ENCODE assay signal across 21 cellular contexts in genomic region chr2:232203166-232203891, GRCh38.
"Had no signal": no experiment of that assay in that cellular context is flagged by ENCODE, and none has a peak within 500 bp of the region (broad histone marks: within the 10 kb centered on the region; RNA-seq: fewer than 3 reads in every experiment).

No MANE protein-coding gene starts in this region.

- H3K4me3 ChIP-seq: body of pancreas, coronary artery, esophagus squamous epithelium, heart right ventricle had no signal

- H3K36me3 ChIP-seq: neutrophil had no signal

- ATAC-seq: activated CD8-positive, alpha-beta memory T cell treated with anti-CD3 and anti-CD28 coated beads, Interleukin-2, amount 10 ng/mL, durations not matched to agents 7 days and 5 days; body of pancreas; left colon; SK-N-SH treated with all-trans-retinoic acid at 6 μM for 48 hours; stimulated activated naive B cell treated with anti-CD40 and anti-IgM and Interleukin-4, amounts not matched to agents 10 μg/mL and 1 μg/mL and 100 μg/mL, for 72 hours had no signal

- DNase-seq: activated CD4-positive, alpha-beta memory T cell treated with anti-CD3 and anti-CD28 coated beads for 36 hours; activated CD8-positive, alpha-beta memory T cell treated with anti-CD3 and anti-CD28 coated beads, Interleukin-2, amount 10 ng/mL, durations not matched to agents 7 days and 5 days; activated naive CD4-positive, alpha-beta T cell treated with anti-CD3 and anti-CD28 coated beads, Interleukin-2, amount 10 ng/mL, durations not matched to agents 7 days and 5 days; activated T-cell treated with anti-CD3 and anti-CD28 coated beads, Interleukin-2, amount 50 U/mL, for 1 hour; body of pancreas; central memory CD4-positive, alpha-beta T cell; esophagus squamous epithelium; foreskin melanocyte; heart right ventricle; left colon; naive B cell; retina; stimulated activated CD4-positive, alpha-beta T cell treated with anti-CD3 and anti-CD28 coated beads, Interleukin-15, amount 100 ng/mL, for 24 hours; stimulated activated CD4-positive, alpha-beta T cell treated with anti-CD3 and anti-CD28 coated beads, Interleukin-4, amount 100 ng/mL, for 1 hour; stimulated activated naive B cell treated with anti-CD40 and anti-IgM and Interleukin-4, amounts not matched to agents 10 μg/mL and 1 μg/mL and 100 μg/mL, for 72 hours; substantia nigra; T-helper 1 cell; T1000 had no signal

- H3K9me3 ChIP-seq: body of pancreas, esophagus squamous epithelium, heart right ventricle, neutrophil had no signal

- H3K27me3 ChIP-seq: body of pancreas, esophagus squamous epithelium, heart right ventricle, neutrophil had no signal

- H3K4me1 ChIP-seq: body of pancreas had no signal
